22 cellular contexts compared by ENCODE assay signal in the genomic region with DNA sequence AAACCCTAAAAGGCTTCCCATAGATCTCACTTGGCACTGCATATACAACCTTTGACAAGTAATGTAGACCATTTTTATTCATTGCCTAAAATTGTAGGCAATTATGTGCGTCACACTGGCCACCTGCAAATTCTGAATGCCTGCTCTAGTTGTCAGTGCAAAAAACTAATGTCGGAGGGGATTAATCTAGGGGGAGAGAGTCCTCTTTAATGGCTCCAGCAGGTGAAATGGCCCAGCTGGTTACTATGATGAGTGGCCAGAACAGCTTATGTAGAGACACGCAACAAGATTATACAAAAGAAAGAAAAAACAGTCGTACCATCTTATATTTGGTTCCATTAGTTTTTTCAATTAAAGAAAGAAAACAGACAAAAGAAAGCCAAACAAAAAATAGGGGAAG.
DNase-seq lines count a peak whose midpoint lies in the region; ATAC-seq and TF ChIP-seq lines count a peak whose summit lies in the region.
"Had no signal": no experiment of that assay in that cellular context is flagged by ENCODE, and none has a peak within 500 bp of the region (broad histone marks: within the 10 kb centered on the region; RNA-seq: fewer than 3 reads in every experiment).

No MANE protein-coding gene starts in this region.

- TF ChIP-seq CTCF in spleen (IDR thresholded peaks at IDR 0.05 in 8 of 11, conservative IDR thresholded peaks at IDR 0.05 in 3 of 11) = no peak

- no peak overlapping the region for H2BK15ac ChIP-seq in mesendoderm (replicated peaks; ENCODE audit: low read depth)

- no CpG with 5 or more reads among the region's 4 CpGs for WGBS in mesendoderm (ENCODE audit: extremely low coverage, insufficient coverage, low lambda C conversion rate)
- WGBS in spleen, 5 donors = 92 to 98% (median 98%) methylated on average over 4 of the region's 4 CpGs

- H3K9me3 ChIP-seq in HUES6 (ENCODE audit: control insufficient read depth, insufficient read depth, low read depth, low read length) (no peaks in the 10 kb centered on the region), spleen (no peaks in the 10 kb centered on the region)
- H3K9me3 ChIP-seq: stomach, tibial nerve had no signal

- H3K79me2 ChIP-seq in mesendoderm (ENCODE audit: control insufficient read depth, insufficient read depth, low read length) = no peaks in the 10 kb centered on the region

- H3K4me2 ChIP-seq in mesendoderm (ENCODE audit: low read length) = no peak overlapping the region

- no peak overlapping the region for H2BK5ac ChIP-seq in mesendoderm (ENCODE audit: low read length)

- TF ChIP-seq POLR2A in spleen (IDR thresholded peaks at IDR 0.05) = no peak

- no peak overlapping the region for H3K18ac ChIP-seq in mesendoderm (ENCODE audit: low read length)

- H3K4me1 ChIP-seq in HUES6 (ENCODE audit: control insufficient read depth, insufficient read depth, low read length) (peaks cover 51% of the 10 kb centered on the region), mesendoderm (ENCODE audit: control insufficient read depth, low read depth, low read length) (peaks cover 2% of the 10 kb centered on the region), spleen (no peaks in the 10 kb centered on the region)
- H3K4me1 ChIP-seq: stomach, tibial nerve had no signal

- H3K36me3 ChIP-seq in HUES6 (ENCODE audit: control insufficient read depth, insufficient read depth, low read length) (no peaks in the 10 kb centered on the region), mesendoderm (ENCODE audit: control insufficient read depth, insufficient read depth, low read length) (no peaks in the 10 kb centered on the region), spleen (peaks cover 0 to 18% (median 0%) of the 10 kb centered on the region in 6 donors)
- H3K36me3 ChIP-seq: stomach, tibial nerve had no signal

- no peak overlapping the region for H4K5ac ChIP-seq in mesendoderm (ENCODE audit: low read length)

- H3K27me3 ChIP-seq in HUES6 (ENCODE audit: control insufficient read depth, insufficient read depth, low read length) (no peaks in the 10 kb centered on the region), mesendoderm (ENCODE audit: insufficient read depth, low read length, poor library complexity) (no peaks in the 10 kb centered on the region), spleen (replicated peaks in 1 of 7) (no peaks in the 10 kb centered on the region)
- H3K27me3 ChIP-seq: stomach, tibial nerve had no signal

- H3K9ac ChIP-seq in HUES6 (ENCODE audit: low read length) (no peak overlapping the region), mesendoderm (ENCODE audit: low read length) (no peak overlapping the region)

- no peak overlapping the region for H2BK120ac ChIP-seq in mesendoderm (ENCODE audit: low read depth, low read length)

- no peak overlapping the region for H3K4ac ChIP-seq in mesendoderm (ENCODE audit: low read depth, low read length)

- peak overlapping the region; percentile 76 for H4K8ac ChIP-seq in mesendoderm (ENCODE audit: low read depth, low read length)

- DNase-seq in NCI-H1436 treated with DMSO at 0.1 percent for 48 hours (lab: John Stamatoyannopoulos, UW) (peak; percentile 96), NCI-H774 (lab: John Stamatoyannopoulos, UW) (peak; percentile 82), mesendoderm (no peak), spleen (no peak), NCI-H345 treated with DMSO at 0.1 percent for 48 hours (lab: John Stamatoyannopoulos, UW; ENCODE audit: unreplicated experiment) (no peak)
- DNase-seq: activated naive CD4-positive, alpha-beta T cell treated with Interleukin-2 at 50 U/mL for 16 hours; activated T-cell treated with anti-CD3 and anti-CD28 coated beads, Interleukin-2, amount 50 U/mL, for 24 hours; amniotic stem cell; CD8-positive, alpha-beta memory T cell; cortex of kidney; DMS79; glutamatergic neuron; Kasumi-1; NCI-H1048; NCI-H510A; right cardiac atrium; stomach; SW 1271 had no signal

- no peak for ATAC-seq in HG03135 (IDR thresholded peaks at IDR 0.05; ENCODE audit: unreplicated experiment)
- ATAC-seq: activated CD4-positive, CD25-positive, alpha-beta regulatory T cell treated with anti-CD3 and anti-CD28 coated beads, Interleukin-2, amount 50 U/mL, for 24 hours; right cardiac atrium had no signal

- no peak overlapping the region for H3K23ac ChIP-seq in mesendoderm (ENCODE audit: low read length)

- H2AK5ac ChIP-seq in mesendoderm (ENCODE audit: low read length) = no peak overlapping the region

- H3K27ac ChIP-seq in HUES6 (ENCODE audit: low read depth, low read length) = peak overlapping the region; percentile 44; the same call in 1 of the 2 replicates
- H3K27ac ChIP-seq in mesendoderm (ENCODE audit: low read depth, low read length) = no peak overlapping the region
- no peak overlapping the region for H3K27ac ChIP-seq in spleen
- H3K27ac ChIP-seq: stomach, tibial nerve had no signal

- H3K56ac ChIP-seq in mesendoderm (ENCODE audit: low read length) = no peak overlapping the region

- H3K79me1 ChIP-seq in mesendoderm (ENCODE audit: low read length) = no peaks in the 10 kb centered on the region

- intact Hi-C loops in spleen (cut with DNase I; ENCODE audit: low total_unique reads) = no loop called here

- H3K4me3 ChIP-seq in HUES6 (ENCODE audit: low read depth, low read length) (no peak overlapping the region; the same call in 1 of the 2 replicates), mesendoderm (ENCODE audit: low read length) (no peak overlapping the region), spleen (no peak overlapping the region)
- H3K4me3 ChIP-seq: stomach, tibial nerve had no signal

Comparison
In these comparisons a context has a peak if more than half of its experiments do, and no peak if none do; other contexts are left out.
1. DNase-seq: peak in NCI-H1436 treated with DMSO at 0.1 percent for 48 hours (single experiment) and NCI-H774 (single experiment); none in mesendoderm (single experiment), spleen (single experiment) and NCI-H345 treated with DMSO at 0.1 percent for 48 hours (single experiment).